In the genomic region with DNA sequence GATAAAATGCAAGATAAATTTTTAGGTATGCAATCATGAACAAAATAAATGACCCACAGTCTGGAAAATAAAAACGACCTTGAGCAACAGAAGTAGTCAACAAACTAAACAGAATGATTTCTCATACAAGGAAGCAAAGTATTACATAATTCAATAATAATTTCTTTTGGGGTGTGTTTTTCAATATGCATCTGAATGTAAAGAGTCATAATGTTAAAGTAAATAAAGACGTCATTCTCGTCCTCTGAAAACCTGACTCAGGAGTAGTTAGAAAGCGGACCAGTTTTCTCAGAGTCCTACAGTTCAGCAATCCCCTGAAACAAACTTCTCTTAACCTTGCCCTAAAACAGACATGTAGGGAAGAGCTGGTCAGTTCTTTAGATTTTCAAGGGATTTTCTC, we compare ENCODE assay signal across 2 cellular contexts.
TF ChIP-seq lines count a peak whose summit lies in the region.

No MANE protein-coding gene starts in this region.

TF ChIP-seq in IMR-90, 13 proteins besides CTCF, POLR2A, EP300 and RAD21 (continued from another document):
- TF ChIP-seq MAFK (IDR thresholded peaks at IDR 0.05; ENCODE audit: low read depth, low read length): 0 out of 2 replicates have a peak, but pooled peaks have one; percentile 26
TF ChIP-seq in IMR-90: peak in this region for 1.

TF ChIP-seq in GM12891, 5 proteins besides CTCF, POLR2A, EP300 and RAD21 (continued from another document):
- TF ChIP-seq PAX5 (IDR thresholded peaks at IDR 0.05; ENCODE audit: insufficient read depth, low read length, severe bottlenecking) (no peak), TAF1 (IDR thresholded peaks at IDR 0.05; ENCODE audit: low read depth, low read length) (no peak), SPI1 (IDR thresholded peaks at IDR 0.05; ENCODE audit: low read depth, low read length) (no peak), POU2F2 (IDR thresholded peaks at IDR 0.05; ENCODE audit: low read depth, low read length) (no peak)
